In the genomic region with DNA sequence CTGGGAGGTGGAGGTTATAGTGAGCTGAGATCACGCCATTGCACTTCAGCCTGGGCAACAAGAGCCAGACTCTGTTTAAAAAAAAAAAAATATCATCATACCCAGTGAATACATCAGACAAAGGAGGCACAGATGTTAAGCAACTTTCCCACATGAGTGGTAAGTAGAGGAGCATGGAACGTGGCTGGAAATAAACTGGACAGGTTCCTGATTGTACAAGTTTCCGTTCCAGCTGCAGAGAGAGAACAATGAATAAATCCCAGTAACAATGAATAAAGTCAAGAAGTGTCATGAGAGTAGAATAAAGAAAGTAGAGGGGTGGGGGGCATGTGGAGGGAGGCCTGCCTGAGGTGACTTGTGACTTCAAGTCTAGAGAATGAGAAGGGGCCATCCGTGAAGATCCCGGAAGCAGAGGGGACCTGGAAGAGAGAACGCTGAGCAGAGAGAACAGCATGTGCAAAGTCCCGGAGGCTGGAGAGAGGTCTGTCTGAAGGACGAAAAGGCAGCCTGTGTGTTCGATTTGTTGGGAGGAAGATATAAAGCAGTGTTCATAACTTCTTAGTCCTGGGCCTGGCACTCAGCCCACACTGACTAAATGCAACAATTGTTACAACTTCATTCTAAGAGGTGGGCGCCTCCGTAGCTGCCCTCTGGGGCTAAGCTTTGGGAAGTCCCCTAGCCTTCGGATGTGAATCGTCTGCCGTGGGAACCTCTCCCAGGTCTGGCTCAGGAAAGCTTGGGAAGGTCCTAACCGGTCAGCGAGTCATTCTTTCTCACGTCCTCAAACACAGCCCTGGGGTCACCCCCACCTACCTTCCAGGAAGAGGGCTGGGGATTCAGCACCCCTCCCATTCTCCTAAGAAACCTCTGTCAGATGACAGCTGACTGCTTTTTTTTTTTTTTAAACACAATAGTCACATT, we compare ENCODE assay signal across 16 cellular contexts. TPM values are rescaled to one million over a fixed set of nuclear protein-coding genes. Genes with fewer than 3 reads are reported as not detected.
DNase-seq lines count a peak whose midpoint lies in the region; ATAC-seq and TF ChIP-seq lines count a peak whose summit lies in the region.
"Had no signal": no experiment of that assay in that cellular context is flagged by ENCODE, and none has a peak within 500 bp of the region (broad histone marks: within the 10 kb centered on the region; RNA-seq: fewer than 3 reads in every experiment).

No MANE protein-coding gene starts in this region.

- no peak overlapping the region for H3K27ac Mint-ChIP-seq in activated T-helper 1 cell treated with anti-CD3 and anti-CD28 coated beads, Interleukin-12 subunit alpha, Interleukin-12 subunit beta, Interleukin-2, Interleukin-4 antibody, amounts not matched to agents 30 ng/mL and 10 ng/mL and 1 ng/mL, durations not matched to agents 14 hours and 24 hours and 36 hours
- H3K27ac Mint-ChIP-seq: activated naive CD8-positive, alpha-beta T cell treated with anti-CD3 and anti-CD28 coated beads, Interleukin-2, amount 10 ng/mL, durations not matched to agents 7 days and 5 days had no signal

- peaks cover 0 to 42% (median 0%) of the 10 kb centered on the region in 11 experiments; a peak in 4 of 22 replicates for H3K27me3 ChIP-seq in BLaER1 treated with 17β-estradiol and CSF1 and Interleukin-3, amounts not matched to agents 10 nM and 100 nM
- H3K27me3 ChIP-seq in body of pancreas = no peaks in the 10 kb centered on the region
- no peaks in the 10 kb centered on the region for H3K27me3 ChIP-seq in left lung
- H3K27me3 ChIP-seq: ovary, thyroid gland had no signal

- DNase-seq in GM20000 (ENCODE audit: low spot score) (peak; percentile 54), body of pancreas (peak in 1 of 4 donors; percentile 28), left lung (no peak), iPS-NIHi7 (ENCODE audit: extremely low spot score) (no peak), HUDEP-2 (lab: John Stamatoyannopoulos, UW; ENCODE audit: unreplicated experiment in 76 of 76) (no peak)
- no peak for DNase-seq in activated T-helper 1 cell treated with anti-CD3 and anti-CD28 coated beads, Interleukin-12 subunit alpha, Interleukin-12 subunit beta, Interleukin-2, Interleukin-4 antibody, amounts not matched to agents 30 ng/mL and 10 ng/mL and 1 ng/mL, durations not matched to agents 14 hours and 24 hours and 36 hours (ENCODE audit: low spot score)
- DNase-seq: activated CD4-positive, alpha-beta T cell treated with anti-CD3 and anti-CD28 coated beads for 1 hour; activated CD8-positive, alpha-beta memory T cell treated with anti-CD3 and anti-CD28 coated beads, Interleukin-2, amount 50 U/mL, for 48 hours; activated naive CD8-positive, alpha-beta T cell treated with anti-CD3 and anti-CD28 coated beads, Interleukin-2, amount 10 ng/mL, durations not matched to agents 7 days and 5 days; DMS153; MM.1S; mucosa of descending colon; thyroid gland had no signal

- peaks cover 0 to 9% (median 3%) of the 10 kb centered on the region in 11 experiments; a peak in 6 of 22 replicates for H3K9me3 ChIP-seq in BLaER1 treated with 17β-estradiol and CSF1 and Interleukin-3, amounts not matched to agents 10 nM and 100 nM (replicated peaks in 1 of 11)
- H3K9me3 ChIP-seq in body of pancreas (no peaks in the 10 kb centered on the region), left lung (no peaks in the 10 kb centered on the region)
- H3K9me3 ChIP-seq: mucosa of descending colon, ovary, thyroid gland had no signal

- H3K4me3 ChIP-seq in BLaER1 treated with 17β-estradiol and CSF1 and Interleukin-3, amounts not matched to agents 10 nM and 100 nM = no peak overlapping the region
- H3K4me3 ChIP-seq in body of pancreas = no peak overlapping the region
- no peak overlapping the region for H3K4me3 ChIP-seq in left lung
- H3K4me3 ChIP-seq: mucosa of descending colon, ovary, thyroid gland had no signal

- peaks cover 39 to 70% (median 64%) of the 10 kb centered on the region in 10 experiments for H3K4me1 ChIP-seq in BLaER1 treated with 17β-estradiol and CSF1 and Interleukin-3, amounts not matched to agents 10 nM and 100 nM
- no peaks in the 10 kb centered on the region for H3K4me1 ChIP-seq in body of pancreas
- H3K4me1 ChIP-seq in left lung = peaks cover 0 to 21% of the 10 kb centered on the region in 2 donors

- no peak overlapping the region for H3K4me3 Mint-ChIP-seq in activated T-helper 1 cell treated with anti-CD3 and anti-CD28 coated beads, Interleukin-12 subunit alpha, Interleukin-12 subunit beta, Interleukin-2, Interleukin-4 antibody, amounts not matched to agents 30 ng/mL and 10 ng/mL and 1 ng/mL, durations not matched to agents 14 hours and 24 hours and 36 hours
- H3K4me3 Mint-ChIP-seq: activated naive CD8-positive, alpha-beta T cell treated with anti-CD3 and anti-CD28 coated beads, Interleukin-2, amount 10 ng/mL, durations not matched to agents 7 days and 5 days had no signal

- H3K9me3 Mint-ChIP-seq in activated T-helper 1 cell treated with anti-CD3 and anti-CD28 coated beads, Interleukin-12 subunit alpha, Interleukin-12 subunit beta, Interleukin-2, Interleukin-4 antibody, amounts not matched to agents 30 ng/mL and 10 ng/mL and 1 ng/mL, durations not matched to agents 14 hours and 24 hours and 36 hours = no peaks in the 10 kb centered on the region

- peaks cover 0 to 7% (median 0%) of the 10 kb centered on the region in 11 experiments; a peak in 4 of 22 replicates for H4K20me1 ChIP-seq in BLaER1 treated with 17β-estradiol and CSF1 and Interleukin-3, amounts not matched to agents 10 nM and 100 nM

- peak overlapping the region in 8 of 11 experiments; percentile 56 to 83 (median 68); a peak in 17 of 22 replicates for H3K9ac ChIP-seq in BLaER1 treated with 17β-estradiol and CSF1 and Interleukin-3, amounts not matched to agents 10 nM and 100 nM

- intact Hi-C loops in body of pancreas (cut with DNase I) (no loop called here), left lung (cut with DNase I) (loop anchor here in 1 of 2 donors (10.0 kb wide), 1 partner anchor 179 kb away; no protein-coding TSS in a partner anchor)
- intact Hi-C loops in activated T-helper 1 cell treated with anti-CD3 and anti-CD28 coated beads, Interleukin-12 subunit alpha, Interleukin-12 subunit beta, Interleukin-2, Interleukin-4 antibody, amounts not matched to agents 30 ng/mL and 10 ng/mL and 1 ng/mL, durations not matched to agents 14 hours and 24 hours and 36 hours (cut with micrococcal nuclease) = no loop called here

- no peaks in the 10 kb centered on the region for H3K36me3 Mint-ChIP-seq in activated T-helper 1 cell treated with anti-CD3 and anti-CD28 coated beads, Interleukin-12 subunit alpha, Interleukin-12 subunit beta, Interleukin-2, Interleukin-4 antibody, amounts not matched to agents 30 ng/mL and 10 ng/mL and 1 ng/mL, durations not matched to agents 14 hours and 24 hours and 36 hours (ENCODE audit: low read depth)
- H3K36me3 Mint-ChIP-seq: activated naive CD8-positive, alpha-beta T cell treated with anti-CD3 and anti-CD28 coated beads, Interleukin-2, amount 10 ng/mL, durations not matched to agents 7 days and 5 days had no signal

- ATAC-seq in body of pancreas (peak; percentile 46), left lung (peak; percentile 29), HG03432 (IDR thresholded peaks at IDR 0.05; ENCODE audit: unreplicated experiment) (no peak)
- ATAC-seq: mucosa of descending colon had no signal

- H3K27ac ChIP-seq in BLaER1 treated with 17β-estradiol and CSF1 and Interleukin-3, amounts not matched to agents 10 nM and 100 nM = peak overlapping the region in 9 of 11 experiments; percentile 24 to 99 (median 95); a peak in 17 of 22 replicates
- H3K27ac ChIP-seq in body of pancreas = peak overlapping the region in 1 of 4 donors; percentile 1
- H3K27ac ChIP-seq in left lung = no peak overlapping the region
- H3K27ac ChIP-seq: ovary, thyroid gland had no signal

- TF ChIP-seq POLR2A in body of pancreas (IDR thresholded peaks at IDR 0.05) = no peak

- peaks cover 17% of the 10 kb centered on the region for H3K4me1 Mint-ChIP-seq in activated T-helper 1 cell treated with anti-CD3 and anti-CD28 coated beads, Interleukin-12 subunit alpha, Interleukin-12 subunit beta, Interleukin-2, Interleukin-4 antibody, amounts not matched to agents 30 ng/mL and 10 ng/mL and 1 ng/mL, durations not matched to agents 14 hours and 24 hours and 36 hours (ENCODE audit: low read depth)

- H3K4me2 ChIP-seq in BLaER1 treated with 17β-estradiol and CSF1 and Interleukin-3, amounts not matched to agents 10 nM and 100 nM = peak overlapping the region; percentile 15 to 97 (median 74); a peak in 21 of 22 replicates

- WGBS in body of pancreas, 2 donors = 60 to 72% methylated on average over 17 of the region's 17 CpGs

- no peaks in the 10 kb centered on the region for H3K36me3 ChIP-seq in BLaER1 treated with 17β-estradiol and CSF1 and Interleukin-3, amounts not matched to agents 10 nM and 100 nM
- H3K36me3 ChIP-seq in body of pancreas (replicated peaks in 1 of 2; ENCODE audit: insufficient read depth in 1 of 2, low read depth in 2 of 2) (no peaks in the 10 kb centered on the region), left lung (no peaks in the 10 kb centered on the region)
- H3K36me3 ChIP-seq: ovary, thyroid gland had no signal

- H3K27me3 Mint-ChIP-seq in activated T-helper 1 cell treated with anti-CD3 and anti-CD28 coated beads, Interleukin-12 subunit alpha, Interleukin-12 subunit beta, Interleukin-2, Interleukin-4 antibody, amounts not matched to agents 30 ng/mL and 10 ng/mL and 1 ng/mL, durations not matched to agents 14 hours and 24 hours and 36 hours (ENCODE audit: insufficient read depth) = peaks cover 4% of the 10 kb centered on the region

- TF ChIP-seq CTCF in GM20000 (IDR thresholded peaks at IDR 0.05; ENCODE audit: extremely low read depth, missing control alignments) = no peak
- no peak for TF ChIP-seq CTCF in body of pancreas (IDR thresholded peaks at IDR 0.05)
- no peak for TF ChIP-seq CTCF in left lung (IDR thresholded peaks at IDR 0.05)

RNA-seq across cellular contexts. Expression of gene ARHGEF18, which starts 15.3 kb away (rescaled TPM):
- total RNA-seq in body of pancreas = 10 to 100 TPM; 30.0 to 51.6 TPM
- total RNA-seq in left lung = 10 to 100 TPM; 42.8 to 61.2 TPM
- total RNA-seq in activated T-helper 1 cell treated with anti-CD3 and anti-CD28 coated beads, Interleukin-12 subunit alpha, Interleukin-12 subunit beta, Interleukin-2, Interleukin-4 antibody, amounts not matched to agents 30 ng/mL and 10 ng/mL and 1 ng/mL, durations not matched to agents 14 hours and 24 hours and 36 hours = 29.3 and 30.5 TPM in 2 replicates

RNA-seq across cellular contexts. Expression of gene INSR, which starts 39.2 kb away (rescaled TPM):
- 100 to 1,000 TPM; 243 to 284 TPM for total RNA-seq in body of pancreas
- total RNA-seq in left lung = 10 to 100 TPM; 21.2 to 22.8 TPM
- total RNA-seq in activated T-helper 1 cell treated with anti-CD3 and anti-CD28 coated beads, Interleukin-12 subunit alpha, Interleukin-12 subunit beta, Interleukin-2, Interleukin-4 antibody, amounts not matched to agents 30 ng/mL and 10 ng/mL and 1 ng/mL, durations not matched to agents 14 hours and 24 hours and 36 hours = 1.5 TPM in 2 replicates

Comparison
In these comparisons a context has a peak if more than half of its experiments do, and no peak if none do; other contexts are left out.
1. H3K27ac ChIP-seq: peak in BLaER1 treated with 17β-estradiol and CSF1 and Interleukin-3, amounts not matched to agents 10 nM and 100 nM (9 of 11); none in left lung (0 of 2).
2. RNA of gene INSR, which starts 39.2 kb away (total RNA-seq): 243 to 284 TPM in body of pancreas; 21.2 to 22.8 TPM in left lung and 1.5 TPM in activated T-helper 1 cell treated with anti-CD3 and anti-CD28 coated beads, Interleukin-12 subunit alpha, Interleukin-12 subunit beta, Interleukin-2, Interleukin-4 antibody, amounts not matched to agents 30 ng/mL and 10 ng/mL and 1 ng/mL, durations not matched to agents 14 hours and 24 hours and 36 hours; every median in the first group is over 10 times any median in the second.